19 cellular contexts compared by ENCODE assay signal in the genomic region with DNA sequence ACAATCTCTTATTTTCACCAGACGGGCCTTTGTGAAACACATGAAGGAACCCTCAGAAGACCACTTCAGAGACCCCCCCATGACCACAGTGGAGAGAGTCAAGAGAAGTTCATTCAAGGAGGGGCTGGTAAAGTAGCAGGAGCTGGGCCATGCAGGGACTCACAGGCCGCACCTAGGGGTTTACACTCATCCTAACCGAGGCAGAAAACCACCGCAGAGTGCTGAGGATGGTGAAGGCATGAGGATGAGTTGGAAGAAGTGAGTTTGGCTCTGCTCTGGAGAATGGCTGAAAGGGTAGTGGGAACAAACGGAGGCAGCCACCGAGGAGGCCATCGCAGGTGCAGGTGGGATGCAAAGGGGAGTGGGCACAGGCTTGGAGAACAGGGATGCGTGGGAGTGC.
A peak's percentile ranks its signal among the peaks of the same experiment; 100 is the strongest.
DNase-seq lines count a peak whose midpoint lies in the region; FAIRE-seq and TF ChIP-seq lines count a peak whose summit lies in the region.
"Had no signal": no experiment of that assay in that cellular context is flagged by ENCODE, and none has a peak within 500 bp of the region (broad histone marks: within the 10 kb centered on the region; RNA-seq: fewer than 3 reads in every experiment).

No MANE protein-coding gene starts in this region.

- H3K23ac ChIP-seq in H1 (ENCODE audit: insufficient read length) (no peak overlapping the region), mesenchymal stem cell (ENCODE audit: low read length in 2 of 2) (no peak overlapping the region), trophoblast cell (ENCODE audit: low read length) (no peak overlapping the region)

- H2AK5ac ChIP-seq in H1 (ENCODE audit: low read depth, low read length), result no peak overlapping the region; the same call in 1 of the 2 replicates
- peak overlapping the region; percentile 66 for H2AK5ac ChIP-seq in mesenchymal stem cell (ENCODE audit: low read length, severe bottlenecking)
- no peak overlapping the region for H2AK5ac ChIP-seq in trophoblast cell (ENCODE audit: low read length)

- H4K5ac ChIP-seq in H1 (ENCODE audit: insufficient read length, low read depth, low read length), result no peak overlapping the region

- no peak for TF ChIP-seq RAD21 in H1 (IDR thresholded peaks at IDR 0.05 in 1 of 2, conservative IDR thresholded peaks at IDR 0.05 in 1 of 2; ENCODE audit: low read depth in 2 of 2, low read length in 2 of 2)

- H3K56ac ChIP-seq in H1 (replicated peaks; ENCODE audit: insufficient read length, low read depth, low read length), result no peak overlapping the region

- no peaks in the 10 kb centered on the region for H3K79me1 ChIP-seq in H1 (ENCODE audit: low read depth, low read length)
- H3K79me1 ChIP-seq in mesenchymal stem cell (replicated peaks; ENCODE audit: low read length, poor library complexity, severe bottlenecking), result no peaks in the 10 kb centered on the region
- peaks cover 6% of the 10 kb centered on the region for H3K79me1 ChIP-seq in trophoblast cell (ENCODE audit: low read length)

- H2BK12ac ChIP-seq in H1 (ENCODE audit: low read depth, low read length) (no peak overlapping the region; the same call in 1 of the 2 replicates), mesenchymal stem cell (ENCODE audit: low read length in 2 of 2) (no peak overlapping the region), trophoblast cell (ENCODE audit: low read length) (no peak overlapping the region)

- H3K9me3 ChIP-seq in H1 (ENCODE audit: insufficient read depth in 2 of 2, low read depth in 1 of 2, low read length in 1 of 2) (no peaks in the 10 kb centered on the region), mesenchymal stem cell (ENCODE audit: control insufficient read depth, low read length) (no peaks in the 10 kb centered on the region), trophoblast cell (ENCODE audit: insufficient read depth, low read depth, low read length) (peaks cover 3% of the 10 kb centered on the region)

- WGBS in H1 (ENCODE audit: extremely low coverage in 1 of 2, insufficient coverage in 1 of 2, insufficient read length in 1 of 2, insufficient replicate concordance in 2 of 2, low coverage in 1 of 2, low lambda C conversion rate in 2 of 2, missing lambda C conversion rate in 1 of 2), 2 experiments, result 85% methylated on average over 8 of the region's 8 CpGs; no CpG with 5 or more reads in 1 of the 2 experiments
- 78% methylated on average over 6 of the region's 8 CpGs for WGBS in mesenchymal stem cell
- WGBS in trophoblast cell (ENCODE audit: extremely low coverage, insufficient coverage, insufficient read length), result no CpG with 5 or more reads among the region's 8 CpGs

- no peak overlapping the region for H3K27ac ChIP-seq in H1 (ENCODE audit: low read depth, low read length)
- H3K27ac ChIP-seq in mesenchymal stem cell (ENCODE audit: low read length, poor library complexity, severe bottlenecking), result no peak overlapping the region
- H3K27ac ChIP-seq in trophoblast cell (ENCODE audit: low read depth, low read length), result no peak overlapping the region

- H2BK5ac ChIP-seq in H1 (ENCODE audit: low read depth, low read length) (no peak overlapping the region), mesenchymal stem cell (ENCODE audit: low read depth, low read length, poor library complexity, severe bottlenecking) (no peak overlapping the region), trophoblast cell (ENCODE audit: low read depth, low read length, poor library complexity) (no peak overlapping the region)

- no peaks in the 10 kb centered on the region for H3K23me2 ChIP-seq in H1 (ENCODE audit: low read depth, low read length)

- FAIRE-seq in H1 (lab: Jason Lieb, UNC), result no peak
- FAIRE-seq: GM12891, GM18507 had no signal

- H3K4me1 ChIP-seq in H1 (replicated peaks in 1 of 4; ENCODE audit: control insufficient read depth in 3 of 4, insufficient read depth in 4 of 4, low read length in 3 of 4), result peaks cover 7 to 22% (median 15%) of the 10 kb centered on the region in 4 experiments
- H3K4me1 ChIP-seq in mesenchymal stem cell (ENCODE audit: control insufficient read depth, insufficient read depth, low read depth, low read length), result peaks cover 12% of the 10 kb centered on the region
- peaks cover 12 to 15% of the 10 kb centered on the region in 2 experiments for H3K4me1 ChIP-seq in trophoblast cell (ENCODE audit: control insufficient read depth in 1 of 2, insufficient read depth in 2 of 2, low read length in 2 of 2)

- H3K4ac ChIP-seq in H1 (replicated peaks; ENCODE audit: insufficient read length, low read depth, low read length) (no peak overlapping the region), mesenchymal stem cell (ENCODE audit: low read depth in 1 of 2, low read length in 2 of 2) (no peak overlapping the region), trophoblast cell (ENCODE audit: low read depth, low read length) (no peak overlapping the region)

- no peak overlapping the region for H4K8ac ChIP-seq in H1 (ENCODE audit: extremely low read depth, insufficient read depth, low read length)
- H4K8ac ChIP-seq in mesenchymal stem cell (ENCODE audit: low read length), result no peak overlapping the region
- no peak overlapping the region for H4K8ac ChIP-seq in trophoblast cell (ENCODE audit: low read depth, low read length)

- H3K14ac ChIP-seq in H1 (ENCODE audit: insufficient read length) (no peak overlapping the region), mesenchymal stem cell (ENCODE audit: low read length in 2 of 2) (no peak overlapping the region), trophoblast cell (ENCODE audit: low read length) (no peak overlapping the region)

- H4K12ac ChIP-seq in trophoblast cell (ENCODE audit: low read depth, low read length), result no peak overlapping the region

- H2BK120ac ChIP-seq in H1 (replicated peaks; ENCODE audit: low read depth, low read length), result no peak overlapping the region
- H2BK120ac ChIP-seq in mesenchymal stem cell (ENCODE audit: low read depth, low read length), result no peak overlapping the region
- H2BK120ac ChIP-seq in trophoblast cell (ENCODE audit: insufficient read depth, low read length, poor library complexity), result no peak overlapping the region

- TF ChIP-seq POLR2A in H1 (IDR thresholded peaks at IDR 0.05; ENCODE audit: control extremely low read depth in 1 of 2, low read depth in 2 of 2, low read length in 2 of 2), result no peak

- H3K9ac ChIP-seq in H1 (replicated peaks in 1 of 4; ENCODE audit: extremely low read depth in 1 of 4, low read depth in 3 of 4, low read length in 3 of 4), result no peak overlapping the region
- H3K9ac ChIP-seq in mesenchymal stem cell (ENCODE audit: low read length), result no peak overlapping the region
- no peak overlapping the region for H3K9ac ChIP-seq in trophoblast cell (ENCODE audit: low read length)

- no peaks in the 10 kb centered on the region for H4K20me1 ChIP-seq in H1 (replicated peaks in 1 of 2; ENCODE audit: control insufficient read depth in 1 of 2, insufficient read depth in 2 of 2, low read length in 2 of 2)

- H2BK15ac ChIP-seq in H1 (ENCODE audit: low read length) (no peak overlapping the region), mesenchymal stem cell (ENCODE audit: low read depth, poor library complexity, severe bottlenecking) (no peak overlapping the region)

- H3K79me2 ChIP-seq in H1 (ENCODE audit: control insufficient read depth in 1 of 2, insufficient read depth in 2 of 2, low read length in 2 of 2) (no peaks in the 10 kb centered on the region), trophoblast cell (ENCODE audit: control insufficient read depth, insufficient read depth, low read length, poor library complexity) (no peaks in the 10 kb centered on the region)

- no peak for TF ChIP-seq EP300 in H1 (IDR thresholded peaks at IDR 0.05; ENCODE audit: borderline replicate concordance in 1 of 2, low read depth in 2 of 2, low read length in 2 of 2)

- peak overlapping the region; percentile 63; the same call in 1 of the 2 replicates for H2BK20ac ChIP-seq in H1 (ENCODE audit: low read length)

- DNase-seq in H1 (ENCODE audit: low read depth in 1 of 2, low spot score in 2 of 2) (no peak), mesenchymal stem cell (no peak), trophoblast cell (no peak), ecto neural progenitor cell (ENCODE audit: low spot score) (no peak), GM19238 (ENCODE audit: insufficient read length, low spot score) (no peak), NCI-H1105 treated with DMSO at 0.1 percent for 48 hours (lab: John Stamatoyannopoulos, UW) (no peak)
- DNase-seq: 8988T; C1 segment of cervical spinal cord; Calu3; CD4-positive, alpha-beta memory T cell; COR-L47; DMS53; DMS79 treated with DMSO at 0.1 percent for 48 hours; GF-D8; GOT3; H7; HCEC 1CT had no signal

- POLR2A ChIA-PET in H1 (lab: Charles Lee; ENCODE audit: partially characterized antibody), result interaction anchor here (0.6 to 2.4 kb wide), 3 partner anchors 8 to 149 kb away, joined by 3 to 5 read pairs (median 3); no protein-coding TSS in a partner anchor

- CTCF ChIA-PET in H1 (lab: Charles Lee; ENCODE audit: partially characterized antibody), result interaction anchor here (1.2 to 3.8 kb wide), 2 partner anchors 50 to 60 kb away, joined by 3 to 18 read pairs; no protein-coding TSS in a partner anchor

- H3K27me3 ChIP-seq in H1 (replicated peaks in 1 of 4; ENCODE audit: control insufficient read depth in 3 of 4, extremely low read depth in 1 of 4, insufficient read depth in 3 of 4, low read length in 3 of 4) (no peaks in the 10 kb centered on the region), mesenchymal stem cell (ENCODE audit: control insufficient read depth in 1 of 2, insufficient read depth in 1 of 2, low read length in 2 of 2) (peaks cover 0 to 4% of the 10 kb centered on the region in 2 experiments), trophoblast cell (ENCODE audit: insufficient read depth, low read length) (no peaks in the 10 kb centered on the region)

- H2AFZ ChIP-seq in H1 (ENCODE audit: low read length), result no peak overlapping the region
- no peak overlapping the region for H2AFZ ChIP-seq in mesenchymal stem cell (ENCODE audit: low read depth, low read length)
- no peak overlapping the region for H2AFZ ChIP-seq in trophoblast cell (ENCODE audit: insufficient read depth, low read length, poor library complexity)

- no peak overlapping the region for H3K18ac ChIP-seq in H1 (ENCODE audit: extremely low read depth, low read length)
- H3K18ac ChIP-seq in mesenchymal stem cell (ENCODE audit: low read depth in 1 of 2, low read length in 2 of 2), result no peak overlapping the region
- no peak overlapping the region for H3K18ac ChIP-seq in trophoblast cell (ENCODE audit: low read length)

- H3K4me3 ChIP-seq in H1 (ENCODE audit: extremely low read depth in 1 of 4, insufficient read depth in 2 of 4, low read depth in 3 of 4, low read length in 4 of 4), result no peak overlapping the region
- H3K4me3 ChIP-seq in mesenchymal stem cell (ENCODE audit: insufficient read depth in 1 of 2, low read depth in 1 of 2, low read length in 2 of 2), result no peak overlapping the region
- peak overlapping the region; percentile 1 for H3K4me3 ChIP-seq in trophoblast cell (ENCODE audit: low read depth, low read length)

- no peaks in the 10 kb centered on the region for H3K36me3 ChIP-seq in H1 (ENCODE audit: control insufficient read depth in 2 of 4, insufficient read depth in 4 of 4, low read length in 3 of 4)
- no peaks in the 10 kb centered on the region for H3K36me3 ChIP-seq in mesenchymal stem cell (ENCODE audit: control insufficient read depth in 1 of 2, insufficient read depth in 2 of 2, low read depth in 1 of 2, low read length in 2 of 2)
- H3K36me3 ChIP-seq in trophoblast cell (ENCODE audit: control insufficient read depth in 1 of 2, insufficient read depth in 2 of 2, low read length in 2 of 2), result no peaks in the 10 kb centered on the region

- no peak overlapping the region for H3K4me2 ChIP-seq in H1 (ENCODE audit: insufficient read depth in 1 of 2, low read depth in 2 of 2, low read length in 2 of 2)
- no peak overlapping the region for H3K4me2 ChIP-seq in mesenchymal stem cell (ENCODE audit: low read length, poor library complexity, severe bottlenecking)
- no peak overlapping the region for H3K4me2 ChIP-seq in trophoblast cell (ENCODE audit: low read length)

- H4K91ac ChIP-seq in H1 (replicated peaks; ENCODE audit: insufficient read length, low read length), result no peak overlapping the region
- no peak overlapping the region for H4K91ac ChIP-seq in mesenchymal stem cell (ENCODE audit: low read length)
- no peak overlapping the region for H4K91ac ChIP-seq in trophoblast cell (ENCODE audit: low read depth, low read length)

- TF ChIP-seq CTCF in H1 (IDR thresholded peaks at IDR 0.05; ENCODE audit: control extremely low read depth in 1 of 3, insufficient read depth in 1 of 3, low read depth in 1 of 3, low read length in 3 of 3), result no peak
